ENCODE assay signal across 8 cellular contexts in the genomic region with DNA sequence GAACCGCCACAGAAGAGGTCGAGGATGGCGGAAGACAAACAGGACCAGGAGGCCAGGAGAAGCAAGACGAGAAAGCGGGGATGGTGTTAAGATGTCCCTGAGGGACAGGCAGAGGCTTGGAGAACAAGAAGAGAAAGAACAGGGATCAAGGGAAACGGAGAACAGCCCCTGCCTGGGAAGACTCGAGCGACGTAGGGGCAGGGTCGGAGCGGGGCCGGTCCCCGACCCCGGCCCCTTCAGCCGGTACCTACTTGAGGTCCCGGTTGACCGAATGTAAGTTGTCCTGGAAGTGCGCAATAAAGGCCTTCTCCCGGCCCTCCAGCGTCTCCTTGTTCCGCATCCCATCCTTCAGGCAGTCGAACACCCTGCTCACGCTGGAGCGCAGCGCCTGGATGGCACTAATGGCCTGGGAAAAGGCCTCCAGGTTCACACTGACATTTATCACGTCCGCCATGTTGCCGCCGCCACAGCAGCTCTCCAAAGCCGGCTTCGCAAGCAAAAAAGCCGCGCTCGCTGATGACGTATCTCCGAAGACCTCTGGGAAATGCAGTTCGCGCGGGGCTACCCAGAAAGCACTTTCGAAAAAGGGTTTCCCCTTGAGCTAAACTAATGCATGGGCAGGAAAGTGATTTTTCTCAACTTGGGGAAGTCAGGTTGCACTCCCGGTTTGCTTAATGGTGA. TPM values are rescaled to one million over a fixed set of nuclear protein-coding genes. Genes with fewer than 3 reads are reported as not detected.
A peak's percentile ranks its signal among the peaks of the same experiment; 100 is the strongest.
DNase-seq lines count a peak whose midpoint lies in the region; ATAC-seq, FAIRE-seq and TF ChIP-seq lines count a peak whose summit lies in the region.

A gene with protein sequence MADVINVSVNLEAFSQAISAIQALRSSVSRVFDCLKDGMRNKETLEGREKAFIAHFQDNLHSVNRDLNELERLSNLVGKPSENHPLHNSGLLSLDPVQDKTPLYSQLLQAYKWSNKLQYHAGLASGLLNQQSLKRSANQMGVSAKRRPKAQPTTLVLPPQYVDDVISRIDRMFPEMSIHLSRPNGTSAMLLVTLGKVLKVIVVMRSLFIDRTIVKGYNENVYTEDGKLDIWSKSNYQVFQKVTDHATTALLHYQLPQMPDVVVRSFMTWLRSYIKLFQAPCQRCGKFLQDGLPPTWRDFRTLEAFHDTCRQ (minus strand): TSS at position 477 of the 681 bp plus-strand sequence. CDS start 23 bp downstream, at position 454.

- H3K4me3 Mint-ChIP-seq in activated naive CD8-positive, alpha-beta T cell treated with anti-CD3 and anti-CD28 coated beads, Interleukin-2, amount 10 ng/mL, durations not matched to agents 7 days and 5 days: peak within 1 kb of the TSS; percentile 88

- peaks cover 12% of the 10 kb centered on the region for H3K36me3 Mint-ChIP-seq in activated naive CD8-positive, alpha-beta T cell treated with anti-CD3 and anti-CD28 coated beads, Interleukin-2, amount 10 ng/mL, durations not matched to agents 7 days and 5 days

- DNase-seq in GM04503 (ENCODE audit: low read depth) (peak; percentile 46), NCI-H1417 (lab: John Stamatoyannopoulos, UW) (peak; percentile 82 to 96 (median 93)), Right ventricle myocardium superior (peak; percentile 97), pancreas (peak; percentile 83 to 95 (median 92)), tibial nerve (ENCODE audit: low spot score in 2 of 2) (peak; percentile 85 to 91)
- DNase-seq in activated naive CD8-positive, alpha-beta T cell treated with anti-CD3 and anti-CD28 coated beads, Interleukin-2, amount 10 ng/mL, durations not matched to agents 7 days and 5 days: peak; percentile 88

- intact Hi-C loops in Right ventricle myocardium superior (cut with DNase I): no loop called here
- intact Hi-C loops in pancreas (cut with DNase I): no loop called here

- peak within 1 kb of the TSS; percentile 78 for H3K27ac Mint-ChIP-seq in activated naive CD8-positive, alpha-beta T cell treated with anti-CD3 and anti-CD28 coated beads, Interleukin-2, amount 10 ng/mL, durations not matched to agents 7 days and 5 days

- H3K4me1 Mint-ChIP-seq in activated naive CD8-positive, alpha-beta T cell treated with anti-CD3 and anti-CD28 coated beads, Interleukin-2, amount 10 ng/mL, durations not matched to agents 7 days and 5 days: peaks cover 23% of the 10 kb centered on the region

- H3K27me3 Mint-ChIP-seq in activated naive CD8-positive, alpha-beta T cell treated with anti-CD3 and anti-CD28 coated beads, Interleukin-2, amount 10 ng/mL, durations not matched to agents 7 days and 5 days: peaks cover 5% of the 10 kb centered on the region

- peak; percentile 53 to 83 for TF ChIP-seq EP300 in tibial nerve (IDR thresholded peaks at IDR 0.05)

- H3K27ac ChIP-seq in SU-DHL-6 (ENCODE audit: low read depth, low read length) (no peak within 1 kb of the TSS), pancreas (peak within 1 kb of the TSS in 1 of 4 donors; percentile 27), tibial nerve (peak within 1 kb of the TSS; percentile 9 to 75 (median 50))

- no peak for TF ChIP-seq POLR2A in tibial nerve (IDR thresholded peaks at IDR 0.05)

- H3K36me3 ChIP-seq in SU-DHL-6 (ENCODE audit: low read length): 0 out of 2 replicates have a peak, but pooled peaks cover 4% of the 10 kb centered on the region
- no peaks in the 10 kb centered on the region for H3K36me3 ChIP-seq in pancreas
- peaks cover 0 to 23% (median 0%) of the 10 kb centered on the region in 3 donors for H3K36me3 ChIP-seq in tibial nerve

- ATAC-seq in HG02588 (IDR thresholded peaks at IDR 0.05; ENCODE audit: unreplicated experiment) (peak; percentile 80), Right ventricle myocardium superior (ENCODE audit: poor library complexity) (peak; percentile 99), pancreas (peak; percentile 98 to 99 (median 99))
- peak; percentile 96 for ATAC-seq in activated naive CD8-positive, alpha-beta T cell treated with anti-CD3 and anti-CD28 coated beads, Interleukin-2, amount 10 ng/mL, durations not matched to agents 7 days and 5 days (ENCODE audit: low read depth)

- peak; percentile 87 for FAIRE-seq in pancreas (lab: Jason Lieb, UNC)

- TF ChIP-seq CTCF in SU-DHL-6 (IDR thresholded peaks at IDR 0.05; ENCODE audit: insufficient read depth, low read length, poor library complexity, severe bottlenecking) (no peak), pancreas (IDR thresholded peaks at IDR 0.05) (no peak), tibial nerve (IDR thresholded peaks at IDR 0.05) (no peak)

- peak within 1 kb of the TSS; percentile 87 for H3K4me3 ChIP-seq in SU-DHL-6 (ENCODE audit: insufficient read depth, low read length, poor library complexity, severe bottlenecking)
- peak within 1 kb of the TSS; percentile 50 to 75 (median 62) for H3K4me3 ChIP-seq in pancreas
- H3K4me3 ChIP-seq in tibial nerve: peak within 1 kb of the TSS; percentile 53 to 95 (median 72)

- POLR2A ChIA-PET in activated naive CD8-positive, alpha-beta T cell treated with anti-CD3 and anti-CD28 coated beads, Interleukin-2, amount 10 ng/mL, durations not matched to agents 7 days and 5 days (lab: Charles Lee): interaction anchor here (0.7 to 1.0 kb wide), 2 partner anchors 162 to 591 kb away, joined by 3 read pairs; a partner anchor contains a TSS

- H2AFZ ChIP-seq in SU-DHL-6 (ENCODE audit: low read depth, low read length, severe bottlenecking): peak within 1 kb of the TSS; percentile 71

- peaks cover 13% of the 10 kb centered on the region for H3K79me2 ChIP-seq in SU-DHL-6 (ENCODE audit: insufficient read depth, low read length)

- H3K9me3 ChIP-seq in SU-DHL-6 (ENCODE audit: insufficient read depth, low read length) (no peaks in the 10 kb centered on the region), pancreas (no peaks in the 10 kb centered on the region), tibial nerve (no peaks in the 10 kb centered on the region)

- WGBS in pancreas, 2 donors: 5 to 8% methylated on average over 39 to 41 of the region's 41 CpGs
- 5 to 6% methylated on average over 41 of the region's 41 CpGs for WGBS in tibial nerve, 2 donors

- H3K4me1 ChIP-seq in pancreas (peaks cover 0 to 8% (median 8%) of the 10 kb centered on the region in 3 donors), tibial nerve (peaks cover 0 to 44% (median 5%) of the 10 kb centered on the region in 4 donors)

- H3K27me3 ChIP-seq in SU-DHL-6 (ENCODE audit: low read length) (no peaks in the 10 kb centered on the region), pancreas (no peaks in the 10 kb centered on the region), tibial nerve (no peaks in the 10 kb centered on the region)

- H3K9ac ChIP-seq in SU-DHL-6 (ENCODE audit: low read length): peak within 1 kb of the TSS; percentile 80

- H3K9me3 Mint-ChIP-seq in activated naive CD8-positive, alpha-beta T cell treated with anti-CD3 and anti-CD28 coated beads, Interleukin-2, amount 10 ng/mL, durations not matched to agents 7 days and 5 days: no peaks in the 10 kb centered on the region

- peak within 1 kb of the TSS; percentile 72 for H3K4me2 ChIP-seq in SU-DHL-6 (ENCODE audit: low read depth, low read length, poor library complexity, severe bottlenecking)

- no peaks in the 10 kb centered on the region for H4K20me1 ChIP-seq in SU-DHL-6 (ENCODE audit: low read depth, low read length)

- no peaks in the 10 kb centered on the region for H3K9me2 ChIP-seq in SU-DHL-6 (replicated peaks; ENCODE audit: insufficient read depth, low read length)

- no peaks in the 10 kb centered on the region for H3F3A ChIP-seq in SU-DHL-6 (ENCODE audit: insufficient read depth)

RNA-seq across cellular contexts. Expression of the gene that starts here (rescaled TPM):
- 10 to 100 TPM; 18.5 to 19.7 TPM for total RNA-seq in activated naive CD8-positive, alpha-beta T cell treated with anti-CD3 and anti-CD28 coated beads, Interleukin-2, amount 10 ng/mL, durations not matched to agents 7 days and 5 days
- total RNA-seq in Right ventricle myocardium superior (13.7 TPM), pancreas (1 to 10 TPM; 3.2 to 7.1 (median 5.0) TPM), tibial nerve (10 to 100 TPM in 2 of 4 donors, 1 to 10 TPM in 2; 8.2 to 18.9 (median 11.8) TPM)
- polyA plus RNA-seq in pancreas: 10 to 100 TPM in 1 of 2 donors, 1 to 10 TPM in 1; 6.6 to 11.7 TPM

Comparison
In these comparisons a context has a peak if more than half of its experiments do, and no peak if none do; other contexts are left out.
1. DNase-seq: peak in every context shown above with its lines; median percentile 97 in Right ventricle myocardium superior; 93 in NCI-H1417; 92 in pancreas; 88 in activated naive CD8-positive, alpha-beta T cell treated with anti-CD3 and anti-CD28 coated beads, Interleukin-2, amount 10 ng/mL, durations not matched to agents 7 days and 5 days; 88 in tibial nerve; 46 in GM04503.